32 cellular contexts compared by ENCODE assay signal in genomic region chr14:39566795-39567194, GRCh38.
"Had no signal": no experiment of that assay in that cellular context is flagged by ENCODE, and none has a peak within 500 bp of the region (broad histone marks: within the 10 kb centered on the region; RNA-seq: fewer than 3 reads in every experiment).

No MANE protein-coding gene starts in this region.

- H3K4me1 ChIP-seq: ascending aorta had no signal

- FAIRE-seq: bronchial epithelial cell had no signal

- H3K27me3 ChIP-seq: ascending aorta, cardiac muscle cell had no signal

- H3K9me3 ChIP-seq: ascending aorta had no signal

- H3K4me3 ChIP-seq: ascending aorta, cardiac muscle cell had no signal

- ATAC-seq: activated CD4-positive, alpha-beta T cell treated with anti-CD3 and anti-CD28 coated beads for 36 hours; activated CD4-positive, CD25-positive, alpha-beta regulatory T cell treated with anti-CD3 and anti-CD28 coated beads, Interleukin-2, amount 50 U/mL, for 24 hours; activated CD8-positive, alpha-beta memory T cell treated with anti-CD3 and anti-CD28 coated beads, Interleukin-2, amount 10 ng/mL, durations not matched to agents 7 days and 5 days; activated CD8-positive, alpha-beta T cell treated with anti-CD3 and anti-CD28 coated beads, Interleukin-2, amount 10 ng/mL, durations not matched to agents 7 days and 5 days; activated naive CD8-positive, alpha-beta T cell treated with anti-CD3 and anti-CD28 coated beads, Interleukin-2, amount 50 U/mL, for 24 hours; WTC11 had no signal

- DNase-seq: activated CD4-positive, alpha-beta memory T cell treated with anti-CD3 and anti-CD28 coated beads, Interleukin-2, amount 10 ng/mL, durations not matched to agents 7 days and 5 days; activated CD4-positive, alpha-beta T cell treated with anti-CD3 and anti-CD28 coated beads for 1 hour; activated CD4-positive, alpha-beta T cell treated with anti-CD3 and anti-CD28 coated beads for 36 hours; activated CD4-positive, alpha-beta T cell treated with anti-CD3 and anti-CD28 coated beads for 48 hours; activated CD4-positive, alpha-beta T cell treated with anti-CD3 and anti-CD28 coated beads, Interleukin-2, amount 10 ng/mL, durations not matched to agents 7 days and 5 days; activated CD4-positive, alpha-beta T cell treated with anti-CD3 and anti-CD28 coated beads, Interleukin-2, amount 50 U/mL, for 48 hours; activated CD4-positive, CD25-positive, alpha-beta regulatory T cell; activated CD8-positive, alpha-beta memory T cell treated with anti-CD3 and anti-CD28 coated beads for 24 hours; activated CD8-positive, alpha-beta memory T cell treated with anti-CD3 and anti-CD28 coated beads, Interleukin-2, amount 10 ng/mL, durations not matched to agents 7 days and 5 days; activated CD8-positive, alpha-beta memory T cell treated with anti-CD3 and anti-CD28 coated beads, Interleukin-2, amount 50 U/mL, for 48 hours; activated CD8-positive, alpha-beta T cell treated with anti-CD3 and anti-CD28 coated beads, Interleukin-2, amount 10 ng/mL, durations not matched to agents 7 days and 5 days; activated effector memory CD4-positive, alpha-beta T cell treated with Interleukin-2 at 50 U/mL for 16 hours; activated gamma-delta T cell; activated naive CD4-positive, alpha-beta T cell treated with anti-CD3 and anti-CD28 coated beads, Interleukin-2, amount 10 ng/mL, durations not matched to agents 7 days and 5 days; activated naive CD4-positive, alpha-beta T cell treated with Interleukin-2 at 50 U/mL for 16 hours; activated naive CD8-positive, alpha-beta T cell treated with anti-CD3 and anti-CD28 coated beads, Interleukin-2, amount 10 ng/mL, durations not matched to agents 7 days and 5 days; activated naive CD8-positive, alpha-beta T cell treated with anti-CD3 and anti-CD28 coated beads, Interleukin-2, amount 50 U/mL, for 24 hours; activated T-cell treated with anti-CD3 and anti-CD28 coated beads, Interleukin-2, amount 50 U/mL, for 24 hours; activated T-cell treated with anti-CD3 and anti-CD28 coated beads, Interleukin-2, amount 50 U/mL, for 48 hours; amygdala; anterior cingulate cortex; caudate nucleus; cerebellar nuclear complex; T-helper 1 cell; T-helper 2 cell; T-helper 9 cell; WERI-Rb-1 had no signal

- H3K36me3 ChIP-seq: ascending aorta, cardiac muscle cell, WERI-Rb-1 had no signal

- H3K27ac ChIP-seq: ascending aorta, cardiac muscle cell, WERI-Rb-1 had no signal
